ENCODE assay signal across 23 cellular contexts in the genomic region with DNA sequence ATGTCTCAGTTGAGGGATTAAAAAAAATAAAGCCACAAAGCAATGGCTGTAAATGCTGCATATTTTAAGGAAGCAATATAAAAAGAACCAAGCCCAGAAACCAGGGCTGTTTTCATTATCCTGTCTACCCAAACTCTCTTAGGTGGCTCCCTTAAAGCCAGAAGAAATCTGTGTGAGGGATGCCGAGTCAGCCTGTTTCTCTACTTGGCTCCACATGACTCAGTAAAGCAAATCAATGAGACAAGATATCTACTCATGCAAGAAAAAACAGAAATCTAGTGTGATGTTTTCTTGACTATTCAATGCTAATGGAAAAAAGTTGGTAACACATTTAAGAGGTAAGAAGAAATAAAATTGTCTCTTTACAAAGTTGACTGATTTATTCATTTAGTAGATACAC.
DNase-seq lines count a peak whose midpoint lies in the region; FAIRE-seq and TF ChIP-seq lines count a peak whose summit lies in the region.
"Had no signal": no experiment of that assay in that cellular context is flagged by ENCODE, and none has a peak within 500 bp of the region (broad histone marks: within the 10 kb centered on the region; RNA-seq: fewer than 3 reads in every experiment).

No MANE protein-coding gene starts in this region.

- no peak overlapping the region for H3K4me2 ChIP-seq in osteoblast (ENCODE audit: insufficient read depth, low read length)

- no peak for TF ChIP-seq EP300 in tibial nerve (IDR thresholded peaks at IDR 0.05)

- no peaks in the 10 kb centered on the region for H3K9me3 ChIP-seq in osteoblast (ENCODE audit: low read depth, low read length)
- H3K9me3 ChIP-seq in tibial nerve = no peaks in the 10 kb centered on the region
- H3K9me3 ChIP-seq: esophagus squamous epithelium, SJSA1, tibial artery had no signal

- H3K9me3 Mint-ChIP-seq in activated T-helper 1 cell treated with anti-CD3 and anti-CD28 coated beads, Interleukin-12 subunit alpha, Interleukin-12 subunit beta, Interleukin-2, Interleukin-4 antibody, amounts not matched to agents 30 ng/mL and 10 ng/mL and 1 ng/mL, durations not matched to agents 14 hours and 24 hours and 36 hours = no peaks in the 10 kb centered on the region
- H3K9me3 Mint-ChIP-seq: activated CD4-positive, alpha-beta memory T cell treated with anti-CD3 and anti-CD28 coated beads, Interleukin-2, amount 10 ng/mL, durations not matched to agents 7 days and 5 days; CD8-positive, alpha-beta T cell; stimulated activated naive B cell treated with anti-CD40 and anti-IgM and Interleukin-4, amounts not matched to agents 10 μg/mL and 1 μg/mL and 100 μg/mL, for 72 hours had no signal

- H3K36me3 ChIP-seq in osteoblast (ENCODE audit: insufficient read depth, low read length) (no peaks in the 10 kb centered on the region), tibial nerve (no peaks in the 10 kb centered on the region)
- H3K36me3 ChIP-seq: esophagus squamous epithelium, SJSA1, tibial artery had no signal

- no peaks in the 10 kb centered on the region for H3K4me1 Mint-ChIP-seq in activated T-helper 1 cell treated with anti-CD3 and anti-CD28 coated beads, Interleukin-12 subunit alpha, Interleukin-12 subunit beta, Interleukin-2, Interleukin-4 antibody, amounts not matched to agents 30 ng/mL and 10 ng/mL and 1 ng/mL, durations not matched to agents 14 hours and 24 hours and 36 hours (ENCODE audit: low read depth)
- H3K4me1 Mint-ChIP-seq: activated CD4-positive, alpha-beta memory T cell treated with anti-CD3 and anti-CD28 coated beads, Interleukin-2, amount 10 ng/mL, durations not matched to agents 7 days and 5 days had no signal

- H4K20me1 ChIP-seq in osteoblast (ENCODE audit: insufficient read depth, low read length) = no peaks in the 10 kb centered on the region

- TF ChIP-seq CTCF in dorsolateral prefrontal cortex (IDR thresholded peaks at IDR 0.05 in 54 of 56, conservative IDR thresholded peaks at IDR 0.05 in 2 of 56; ENCODE audit: low read depth in 1 of 56, partially characterized antibody in 56 of 56) (no peak), osteoblast (IDR thresholded peaks at IDR 0.05; ENCODE audit: extremely low read depth, low read depth, low read length) (no peak), tibial nerve (IDR thresholded peaks at IDR 0.05) (no peak)

- H3K4me3 Mint-ChIP-seq in activated T-helper 1 cell treated with anti-CD3 and anti-CD28 coated beads, Interleukin-12 subunit alpha, Interleukin-12 subunit beta, Interleukin-2, Interleukin-4 antibody, amounts not matched to agents 30 ng/mL and 10 ng/mL and 1 ng/mL, durations not matched to agents 14 hours and 24 hours and 36 hours = no peak overlapping the region
- H3K4me3 Mint-ChIP-seq: activated CD4-positive, alpha-beta memory T cell treated with anti-CD3 and anti-CD28 coated beads, Interleukin-2, amount 10 ng/mL, durations not matched to agents 7 days and 5 days; CD8-positive, alpha-beta T cell; stimulated activated naive B cell treated with anti-CD40 and anti-IgM and Interleukin-4, amounts not matched to agents 10 μg/mL and 1 μg/mL and 100 μg/mL, for 72 hours had no signal

- H3K27me3 ChIP-seq in dorsolateral prefrontal cortex = no peaks in the 10 kb centered on the region
- H3K27me3 ChIP-seq in osteoblast (ENCODE audit: insufficient read depth, low read length) = no peaks in the 10 kb centered on the region
- no peaks in the 10 kb centered on the region for H3K27me3 ChIP-seq in tibial nerve
- H3K27me3 ChIP-seq: esophagus squamous epithelium, SJSA1, tibial artery had no signal

- TF ChIP-seq POLR2A in tibial nerve (IDR thresholded peaks at IDR 0.05) = no peak

- H3K4me3 ChIP-seq in dorsolateral prefrontal cortex (no peak overlapping the region), osteoblast (ENCODE audit: insufficient read depth, low read length) (no peak overlapping the region), tibial nerve (no peak overlapping the region)
- H3K4me3 ChIP-seq: esophagus squamous epithelium, SJSA1, tibial artery had no signal

- H2AFZ ChIP-seq in osteoblast (ENCODE audit: low read length) = no peak overlapping the region

- DNase-seq in EL (peak; percentile 6), RCC 7860 (ENCODE audit: low spot score) (peak; percentile 10), dorsolateral prefrontal cortex (no peak), osteoblast (ENCODE audit: insufficient read length, low spot score, missing footprints) (peak; percentile 19), NCI-H2107 treated with DMSO at 0.1 percent for 48 hours (lab: John Stamatoyannopoulos, UW; ENCODE audit: unreplicated experiment) (no peak), tibial nerve (ENCODE audit: low spot score in 2 of 2) (no peak), COLO668 (lab: John Stamatoyannopoulos, UW; ENCODE audit: unreplicated experiment) (no peak)
- DNase-seq in activated T-helper 1 cell treated with anti-CD3 and anti-CD28 coated beads, Interleukin-12 subunit alpha, Interleukin-12 subunit beta, Interleukin-2, Interleukin-4 antibody, amounts not matched to agents 30 ng/mL and 10 ng/mL and 1 ng/mL, durations not matched to agents 14 hours and 24 hours and 36 hours (ENCODE audit: low spot score) = no peak
- DNase-seq: activated CD4-positive, alpha-beta memory T cell treated with anti-CD3 and anti-CD28 coated beads, Interleukin-2, amount 10 ng/mL, durations not matched to agents 7 days and 5 days; activated naive CD4-positive, alpha-beta T cell; activated T-cell treated with anti-CD3 and anti-CD28 coated beads for 4 hours; CD8-positive, alpha-beta T cell; cerebellar nuclear complex; DMS79; effector CD4-positive, alpha-beta T cell; esophagus squamous epithelium; NCI-H1930; NCI-H226; PC-3; stimulated activated naive B cell treated with anti-CD40 and anti-IgM and Interleukin-4, amounts not matched to agents 10 μg/mL and 1 μg/mL and 100 μg/mL, for 72 hours; T-helper 2 cell; tibial artery had no signal

- 60 to 62% methylated on average over 1 of the region's 1 CpG for WGBS in tibial nerve, 2 donors

- H3K4me1 ChIP-seq in osteoblast (ENCODE audit: insufficient read depth, low read length) (peaks cover 8% of the 10 kb centered on the region), tibial nerve (peaks cover 0 to 51% (median 1%) of the 10 kb centered on the region in 4 donors)
- H3K4me1 ChIP-seq: esophagus squamous epithelium, SJSA1 had no signal

- no peaks in the 10 kb centered on the region for H3K27me3 Mint-ChIP-seq in activated T-helper 1 cell treated with anti-CD3 and anti-CD28 coated beads, Interleukin-12 subunit alpha, Interleukin-12 subunit beta, Interleukin-2, Interleukin-4 antibody, amounts not matched to agents 30 ng/mL and 10 ng/mL and 1 ng/mL, durations not matched to agents 14 hours and 24 hours and 36 hours (ENCODE audit: insufficient read depth)
- H3K27me3 Mint-ChIP-seq: activated CD4-positive, alpha-beta memory T cell treated with anti-CD3 and anti-CD28 coated beads, Interleukin-2, amount 10 ng/mL, durations not matched to agents 7 days and 5 days; stimulated activated naive B cell treated with anti-CD40 and anti-IgM and Interleukin-4, amounts not matched to agents 10 μg/mL and 1 μg/mL and 100 μg/mL, for 72 hours had no signal

- intact Hi-C loops in dorsolateral prefrontal cortex (cut with DNase I) = no loop called here
- intact Hi-C loops in activated T-helper 1 cell treated with anti-CD3 and anti-CD28 coated beads, Interleukin-12 subunit alpha, Interleukin-12 subunit beta, Interleukin-2, Interleukin-4 antibody, amounts not matched to agents 30 ng/mL and 10 ng/mL and 1 ng/mL, durations not matched to agents 14 hours and 24 hours and 36 hours (cut with micrococcal nuclease) = no loop called here

- no peaks in the 10 kb centered on the region for H3K79me2 ChIP-seq in osteoblast (ENCODE audit: insufficient read depth, low read length)

- no peaks in the 10 kb centered on the region for H3K36me3 Mint-ChIP-seq in activated T-helper 1 cell treated with anti-CD3 and anti-CD28 coated beads, Interleukin-12 subunit alpha, Interleukin-12 subunit beta, Interleukin-2, Interleukin-4 antibody, amounts not matched to agents 30 ng/mL and 10 ng/mL and 1 ng/mL, durations not matched to agents 14 hours and 24 hours and 36 hours (ENCODE audit: low read depth)
- H3K36me3 Mint-ChIP-seq: stimulated activated naive B cell treated with anti-CD40 and anti-IgM and Interleukin-4, amounts not matched to agents 10 μg/mL and 1 μg/mL and 100 μg/mL, for 72 hours had no signal

- no peak overlapping the region for H3K27ac Mint-ChIP-seq in activated T-helper 1 cell treated with anti-CD3 and anti-CD28 coated beads, Interleukin-12 subunit alpha, Interleukin-12 subunit beta, Interleukin-2, Interleukin-4 antibody, amounts not matched to agents 30 ng/mL and 10 ng/mL and 1 ng/mL, durations not matched to agents 14 hours and 24 hours and 36 hours
- H3K27ac Mint-ChIP-seq: activated CD4-positive, alpha-beta memory T cell treated with anti-CD3 and anti-CD28 coated beads, Interleukin-2, amount 10 ng/mL, durations not matched to agents 7 days and 5 days; CD8-positive, alpha-beta T cell; stimulated activated naive B cell treated with anti-CD40 and anti-IgM and Interleukin-4, amounts not matched to agents 10 μg/mL and 1 μg/mL and 100 μg/mL, for 72 hours had no signal

- H3K27ac ChIP-seq in dorsolateral prefrontal cortex (peak overlapping the region in 49 of 59 donors; percentile 37 to 100 (median 97)), osteoblast (ENCODE audit: low read depth, low read length) (no peak overlapping the region), tibial nerve (no peak overlapping the region)
- H3K27ac ChIP-seq: esophagus squamous epithelium, SJSA1, tibial artery had no signal

- peak; percentile 59 for FAIRE-seq in RCC 7860 (lab: Jason Lieb, UNC)

Comparison
In these comparisons a context has a peak if more than half of its experiments do, and no peak if none do; other contexts are left out.
1. DNase-seq: peak in EL (single experiment), RCC 7860 (single experiment) and osteoblast (single experiment); none in dorsolateral prefrontal cortex (0 of 10), activated T-helper 1 cell treated with anti-CD3 and anti-CD28 coated beads, Interleukin-12 subunit alpha, Interleukin-12 subunit beta, Interleukin-2, Interleukin-4 antibody, amounts not matched to agents 30 ng/mL and 10 ng/mL and 1 ng/mL, durations not matched to agents 14 hours and 24 hours and 36 hours (single experiment), NCI-H2107 treated with DMSO at 0.1 percent for 48 hours (single experiment), tibial nerve (0 of 2) and COLO668 (single experiment).
2. H3K27ac ChIP-seq: peak in dorsolateral prefrontal cortex (49 of 59); none in osteoblast (single experiment) and tibial nerve (0 of 4).